In genomic region chr7:114026486-114027089, GRCh38 we compare ENCODE assay signal across 9 cellular contexts.
DNase-seq lines count a peak whose midpoint lies in the region; ATAC-seq and TF ChIP-seq lines count a peak whose summit lies in the region.
"Had no signal": no experiment of that assay in that cellular context is flagged by ENCODE, and none has a peak within 500 bp of the region (broad histone marks: within the 10 kb centered on the region; RNA-seq: fewer than 3 reads in every experiment).

No MANE protein-coding gene starts in this region.

- H3K9me3 Mint-ChIP-seq in glutamatergic neuron (ENCODE audit: unreplicated experiment) = peaks cover 4% of the 10 kb centered on the region

- H3K4me3 Mint-ChIP-seq in glutamatergic neuron (ENCODE audit: unreplicated experiment) = no peak overlapping the region

- no peak for TF ChIP-seq POLR2A in stomach (IDR thresholded peaks at IDR 0.05)

- DNase-seq in CD1c-positive myeloid dendritic cell (ENCODE audit: extremely low spot score) (peak; percentile 87), NCI-H2029 treated with DMSO at 0.1 percent for 48 hours (lab: John Stamatoyannopoulos, UW) (peak; percentile 74), glutamatergic neuron (no peak), stomach (no peak), activated gamma-delta T cell treated with Interleukin-2 at 50 U/mL for 16 hours (no peak)

- no peaks in the 10 kb centered on the region for H3K4me1 ChIP-seq in stomach

- H3K9me3 ChIP-seq in stomach = no peaks in the 10 kb centered on the region

- no peaks in the 10 kb centered on the region for H3K36me3 ChIP-seq in stomach

- no peak for TF ChIP-seq EP300 in stomach (IDR thresholded peaks at IDR 0.05)

- H3K4me1 Mint-ChIP-seq in glutamatergic neuron (ENCODE audit: low read depth, unreplicated experiment) = peaks cover 10% of the 10 kb centered on the region

- peak overlapping the region; percentile 62 for H3K27ac Mint-ChIP-seq in glutamatergic neuron (ENCODE audit: unreplicated experiment)

- H3K27me3 ChIP-seq in stomach = no peaks in the 10 kb centered on the region

- H3K4me3 ChIP-seq in stomach = no peak overlapping the region
- H3K4me3 ChIP-seq: skin epidermis had no signal

- peaks cover 3% of the 10 kb centered on the region for H3K27me3 Mint-ChIP-seq in glutamatergic neuron (ENCODE audit: unreplicated experiment)

- H3K27ac ChIP-seq in VCaP (no peak overlapping the region), stomach (no peak overlapping the region)
- H3K27ac ChIP-seq: skin epidermis had no signal

- TF ChIP-seq CTCF in VCaP (conservative IDR thresholded peaks at IDR 0.05) (peak; percentile 78), glutamatergic neuron (IDR thresholded peaks at IDR 0.05; ENCODE audit: partially characterized antibody, unreplicated experiment) (peak; percentile 93), stomach (IDR thresholded peaks at IDR 0.05) (peak in 5 of 7 experiments; percentile 18 to 62 (median 36))

- intact Hi-C loops in stomach (cut with DNase I; ENCODE audit: low total_unique reads) = no loop called here

- H3K36me3 Mint-ChIP-seq in glutamatergic neuron (ENCODE audit: unreplicated experiment) = no peaks in the 10 kb centered on the region

- peak; percentile 90 for ATAC-seq in GM18858 (IDR thresholded peaks at IDR 0.05; ENCODE audit: unreplicated experiment)
- ATAC-seq in HG03066 (IDR thresholded peaks at IDR 0.05; ENCODE audit: low read depth, unreplicated experiment) = peak; percentile 86

- WGBS in stomach, 5 donors = 0 to 3% (median 2%) methylated on average over 1 of the region's 1 CpG

Comparison
In these comparisons a context has a peak if more than half of its experiments do, and no peak if none do; other contexts are left out.
1. DNase-seq: peak in CD1c-positive myeloid dendritic cell (single experiment) and NCI-H2029 treated with DMSO at 0.1 percent for 48 hours (single experiment); none in glutamatergic neuron (single experiment), stomach (single experiment) and activated gamma-delta T cell treated with Interleukin-2 at 50 U/mL for 16 hours (single experiment).
2. CTCF ChIP-seq: peak in every context shown above with its lines; median percentile 93 in glutamatergic neuron; 78 in VCaP; 36 in stomach.